In genomic region chr19:8373867-8374813, GRCh38 we compare ENCODE assay signal across 1 cellular context.
TF ChIP-seq lines count a peak whose summit lies in the region.

No MANE protein-coding gene starts in this region.

TF ChIP-seq in HepG2, 621 proteins besides CTCF, POLR2A, EP300 and RAD21 (continued from another document and continues in another):
- TF ChIP-seq, protein P1, sequence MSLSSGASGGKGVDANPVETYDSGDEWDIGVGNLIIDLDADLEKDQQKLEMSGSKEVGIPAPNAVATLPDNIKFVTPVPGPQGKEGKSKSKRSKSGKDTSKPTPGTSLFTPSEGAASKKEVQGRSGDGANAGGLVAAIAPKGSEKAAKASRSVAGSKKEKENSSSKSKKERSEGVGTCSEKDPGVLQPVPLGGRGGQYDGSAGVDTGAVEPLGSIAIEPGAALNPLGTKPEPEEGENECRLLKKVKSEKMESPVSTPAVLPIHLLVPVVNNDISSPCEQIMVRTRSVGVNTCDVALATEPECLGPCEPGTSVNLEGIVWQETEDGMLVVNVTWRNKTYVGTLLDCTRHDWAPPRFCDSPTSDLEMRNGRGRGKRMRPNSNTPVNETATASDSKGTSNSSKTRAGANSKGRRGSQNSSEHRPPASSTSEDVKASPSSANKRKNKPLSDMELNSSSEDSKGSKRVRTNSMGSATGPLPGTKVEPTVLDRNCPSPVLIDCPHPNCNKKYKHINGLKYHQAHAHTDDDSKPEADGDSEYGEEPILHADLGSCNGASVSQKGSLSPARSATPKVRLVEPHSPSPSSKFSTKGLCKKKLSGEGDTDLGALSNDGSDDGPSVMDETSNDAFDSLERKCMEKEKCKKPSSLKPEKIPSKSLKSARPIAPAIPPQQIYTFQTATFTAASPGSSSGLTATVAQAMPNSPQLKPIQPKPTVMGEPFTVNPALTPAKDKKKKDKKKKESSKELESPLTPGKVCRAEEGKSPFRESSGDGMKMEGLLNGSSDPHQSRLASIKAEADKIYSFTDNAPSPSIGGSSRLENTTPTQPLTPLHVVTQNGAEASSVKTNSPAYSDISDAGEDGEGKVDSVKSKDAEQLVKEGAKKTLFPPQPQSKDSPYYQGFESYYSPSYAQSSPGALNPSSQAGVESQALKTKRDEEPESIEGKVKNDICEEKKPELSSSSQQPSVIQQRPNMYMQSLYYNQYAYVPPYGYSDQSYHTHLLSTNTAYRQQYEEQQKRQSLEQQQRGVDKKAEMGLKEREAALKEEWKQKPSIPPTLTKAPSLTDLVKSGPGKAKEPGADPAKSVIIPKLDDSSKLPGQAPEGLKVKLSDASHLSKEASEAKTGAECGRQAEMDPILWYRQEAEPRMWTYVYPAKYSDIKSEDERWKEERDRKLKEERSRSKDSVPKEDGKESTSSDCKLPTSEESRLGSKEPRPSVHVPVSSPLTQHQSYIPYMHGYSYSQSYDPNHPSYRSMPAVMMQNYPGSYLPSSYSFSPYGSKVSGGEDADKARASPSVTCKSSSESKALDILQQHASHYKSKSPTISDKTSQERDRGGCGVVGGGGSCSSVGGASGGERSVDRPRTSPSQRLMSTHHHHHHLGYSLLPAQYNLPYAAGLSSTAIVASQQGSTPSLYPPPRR (CRISPR knock-in tag; IDR thresholded peaks at IDR 0.05; ENCODE audit: borderline replicate concordance) = peak; percentile 91
- TF ChIP-seq ZNF205 (CRISPR knock-in tag; IDR thresholded peaks at IDR 0.05) = peak; percentile 72; the same call in 1 of the 2 replicates
- no peak for TF ChIP-seq ZSCAN12 (CRISPR knock-in tag; IDR thresholded peaks at IDR 0.05)
- TF ChIP-seq, protein P2, sequence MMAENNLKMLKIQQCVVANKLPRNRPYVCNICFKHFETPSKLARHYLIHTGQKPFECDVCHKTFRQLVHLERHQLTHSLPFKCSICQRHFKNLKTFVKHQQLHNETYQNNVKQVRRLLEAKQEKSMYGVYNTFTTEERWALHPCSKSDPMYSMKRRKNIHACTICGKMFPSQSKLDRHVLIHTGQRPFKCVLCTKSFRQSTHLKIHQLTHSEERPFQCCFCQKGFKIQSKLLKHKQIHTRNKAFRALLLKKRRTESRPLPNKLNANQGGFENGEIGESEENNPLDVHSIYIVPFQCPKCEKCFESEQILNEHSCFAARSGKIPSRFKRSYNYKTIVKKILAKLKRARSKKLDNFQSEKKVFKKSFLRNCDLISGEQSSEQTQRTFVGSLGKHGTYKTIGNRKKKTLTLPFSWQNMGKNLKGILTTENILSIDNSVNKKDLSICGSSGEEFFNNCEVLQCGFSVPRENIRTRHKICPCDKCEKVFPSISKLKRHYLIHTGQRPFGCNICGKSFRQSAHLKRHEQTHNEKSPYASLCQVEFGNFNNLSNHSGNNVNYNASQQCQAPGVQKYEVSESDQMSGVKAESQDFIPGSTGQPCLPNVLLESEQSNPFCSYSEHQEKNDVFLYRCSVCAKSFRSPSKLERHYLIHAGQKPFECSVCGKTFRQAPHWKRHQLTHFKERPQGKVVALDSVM (CRISPR knock-in tag; IDR thresholded peaks at IDR 0.05) = peak; percentile 97
- no peak for TF ChIP-seq SRF (IDR thresholded peaks at IDR 0.05; ENCODE audit: low read depth, low read length)
- TF ChIP-seq KAT7 (CRISPR knock-in tag; IDR thresholded peaks at IDR 0.05; ENCODE audit: borderline replicate concordance) = peak; percentile 71; the same call in 1 of the 2 replicates
- TF ChIP-seq ZNF317 (CRISPR knock-in tag; IDR thresholded peaks at IDR 0.05) = 0 out of 2 replicates have a peak, but pooled peaks have one; percentile 20
- peak; percentile 87 for TF ChIP-seq ERF (CRISPR knock-in tag; IDR thresholded peaks at IDR 0.05)
- TF ChIP-seq LCORL (IDR thresholded peaks at IDR 0.05) = no peak
- TF ChIP-seq LCORL (CRISPR knock-in tag; IDR thresholded peaks at IDR 0.05) = peak; percentile 93
- no peak for TF ChIP-seq ZNF275 (CRISPR knock-in tag; IDR thresholded peaks at IDR 0.05; ENCODE audit: borderline replicate concordance)
- peak; percentile 89 for TF ChIP-seq ZNF264 (CRISPR knock-in tag; IDR thresholded peaks at IDR 0.05)
- no peak for TF ChIP-seq SRSF1 (optimal IDR thresholded peaks at IDR 0.05; ENCODE audit: low read depth, low read length)
- 0 out of 2 replicates have a peak, but pooled peaks have one; percentile 56 for TF ChIP-seq ZNF224 (CRISPR knock-in tag; IDR thresholded peaks at IDR 0.05)
- peak; percentile 67; the same call in 1 of the 2 replicates for TF ChIP-seq ZNF331 (CRISPR knock-in tag; IDR thresholded peaks at IDR 0.05)
- peak; percentile 38; the same call in 1 of the 2 replicates for TF ChIP-seq DMAP1 (CRISPR knock-in tag; IDR thresholded peaks at IDR 0.05)
- 0 out of 2 replicates have a peak, but pooled peaks have one; percentile 42 for TF ChIP-seq ZSCAN29 (CRISPR knock-in tag; conservative IDR thresholded peaks at IDR 0.05)
- TF ChIP-seq NONO (IDR thresholded peaks at IDR 0.05) = no peak
- peak; percentile 30; the same call in 1 of the 2 replicates for TF ChIP-seq NONO (CRISPR knock-in tag; conservative IDR thresholded peaks at IDR 0.05)
- TF ChIP-seq, protein P3, sequence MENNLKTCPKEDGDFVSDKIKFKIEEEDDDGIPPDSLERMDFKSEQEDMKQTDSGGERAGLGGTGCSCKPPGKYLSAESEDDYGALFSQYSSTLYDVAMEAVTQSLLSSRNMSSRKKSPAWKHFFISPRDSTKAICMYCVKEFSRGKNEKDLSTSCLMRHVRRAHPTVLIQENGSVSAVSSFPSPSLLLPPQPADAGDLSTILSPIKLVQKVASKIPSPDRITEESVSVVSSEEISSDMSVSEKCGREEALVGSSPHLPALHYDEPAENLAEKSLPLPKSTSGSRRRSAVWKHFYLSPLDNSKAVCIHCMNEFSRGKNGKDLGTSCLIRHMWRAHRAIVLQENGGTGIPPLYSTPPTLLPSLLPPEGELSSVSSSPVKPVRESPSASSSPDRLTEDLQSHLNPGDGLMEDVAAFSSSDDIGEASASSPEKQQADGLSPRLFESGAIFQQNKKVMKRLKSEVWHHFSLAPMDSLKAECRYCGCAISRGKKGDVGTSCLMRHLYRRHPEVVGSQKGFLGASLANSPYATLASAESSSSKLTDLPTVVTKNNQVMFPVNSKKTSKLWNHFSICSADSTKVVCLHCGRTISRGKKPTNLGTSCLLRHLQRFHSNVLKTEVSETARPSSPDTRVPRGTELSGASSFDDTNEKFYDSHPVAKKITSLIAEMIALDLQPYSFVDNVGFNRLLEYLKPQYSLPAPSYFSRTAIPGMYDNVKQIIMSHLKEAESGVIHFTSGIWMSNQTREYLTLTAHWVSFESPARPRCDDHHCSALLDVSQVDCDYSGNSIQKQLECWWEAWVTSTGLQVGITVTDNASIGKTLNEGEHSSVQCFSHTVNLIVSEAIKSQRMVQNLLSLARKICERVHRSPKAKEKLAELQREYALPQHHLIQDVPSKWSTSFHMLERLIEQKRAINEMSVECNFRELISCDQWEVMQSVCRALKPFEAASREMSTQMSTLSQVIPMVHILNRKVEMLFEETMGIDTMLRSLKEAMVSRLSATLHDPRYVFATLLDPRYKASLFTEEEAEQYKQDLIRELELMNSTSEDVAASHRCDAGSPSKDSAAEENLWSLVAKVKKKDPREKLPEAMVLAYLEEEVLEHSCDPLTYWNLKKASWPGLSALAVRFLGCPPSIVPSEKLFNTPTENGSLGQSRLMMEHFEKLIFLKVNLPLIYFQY (CRISPR knock-in tag; IDR thresholded peaks at IDR 0.05; ENCODE audit: borderline replicate concordance) = peak; percentile 52; the same call in 1 of the 2 replicates
- TF ChIP-seq, protein P4, sequence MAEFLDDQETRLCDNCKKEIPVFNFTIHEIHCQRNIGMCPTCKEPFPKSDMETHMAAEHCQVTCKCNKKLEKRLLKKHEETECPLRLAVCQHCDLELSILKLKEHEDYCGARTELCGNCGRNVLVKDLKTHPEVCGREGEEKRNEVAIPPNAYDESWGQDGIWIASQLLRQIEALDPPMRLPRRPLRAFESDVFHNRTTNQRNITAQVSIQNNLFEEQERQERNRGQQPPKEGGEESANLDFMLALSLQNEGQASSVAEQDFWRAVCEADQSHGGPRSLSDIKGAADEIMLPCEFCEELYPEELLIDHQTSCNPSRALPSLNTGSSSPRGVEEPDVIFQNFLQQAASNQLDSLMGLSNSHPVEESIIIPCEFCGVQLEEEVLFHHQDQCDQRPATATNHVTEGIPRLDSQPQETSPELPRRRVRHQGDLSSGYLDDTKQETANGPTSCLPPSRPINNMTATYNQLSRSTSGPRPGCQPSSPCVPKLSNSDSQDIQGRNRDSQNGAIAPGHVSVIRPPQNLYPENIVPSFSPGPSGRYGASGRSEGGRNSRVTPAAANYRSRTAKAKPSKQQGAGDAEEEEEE (CRISPR knock-in tag; IDR thresholded peaks at IDR 0.05; ENCODE audit: borderline replicate concordance) = no peak; the same call in 1 of the 2 replicates
- TF ChIP-seq ZNF879 (CRISPR knock-in tag; IDR thresholded peaks at IDR 0.05) = 0 out of 2 replicates have a peak, but pooled peaks have one; percentile 42
- TF ChIP-seq, protein P5, sequence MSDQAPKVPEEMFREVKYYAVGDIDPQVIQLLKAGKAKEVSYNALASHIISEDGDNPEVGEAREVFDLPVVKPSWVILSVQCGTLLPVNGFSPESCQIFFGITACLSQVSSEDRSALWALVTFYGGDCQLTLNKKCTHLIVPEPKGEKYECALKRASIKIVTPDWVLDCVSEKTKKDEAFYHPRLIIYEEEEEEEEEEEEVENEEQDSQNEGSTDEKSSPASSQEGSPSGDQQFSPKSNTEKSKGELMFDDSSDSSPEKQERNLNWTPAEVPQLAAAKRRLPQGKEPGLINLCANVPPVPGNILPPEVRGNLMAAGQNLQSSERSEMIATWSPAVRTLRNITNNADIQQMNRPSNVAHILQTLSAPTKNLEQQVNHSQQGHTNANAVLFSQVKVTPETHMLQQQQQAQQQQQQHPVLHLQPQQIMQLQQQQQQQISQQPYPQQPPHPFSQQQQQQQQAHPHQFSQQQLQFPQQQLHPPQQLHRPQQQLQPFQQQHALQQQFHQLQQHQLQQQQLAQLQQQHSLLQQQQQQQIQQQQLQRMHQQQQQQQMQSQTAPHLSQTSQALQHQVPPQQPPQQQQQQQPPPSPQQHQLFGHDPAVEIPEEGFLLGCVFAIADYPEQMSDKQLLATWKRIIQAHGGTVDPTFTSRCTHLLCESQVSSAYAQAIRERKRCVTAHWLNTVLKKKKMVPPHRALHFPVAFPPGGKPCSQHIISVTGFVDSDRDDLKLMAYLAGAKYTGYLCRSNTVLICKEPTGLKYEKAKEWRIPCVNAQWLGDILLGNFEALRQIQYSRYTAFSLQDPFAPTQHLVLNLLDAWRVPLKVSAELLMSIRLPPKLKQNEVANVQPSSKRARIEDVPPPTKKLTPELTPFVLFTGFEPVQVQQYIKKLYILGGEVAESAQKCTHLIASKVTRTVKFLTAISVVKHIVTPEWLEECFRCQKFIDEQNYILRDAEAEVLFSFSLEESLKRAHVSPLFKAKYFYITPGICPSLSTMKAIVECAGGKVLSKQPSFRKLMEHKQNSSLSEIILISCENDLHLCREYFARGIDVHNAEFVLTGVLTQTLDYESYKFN (CRISPR knock-in tag; conservative IDR thresholded peaks at IDR 0.05) = peak; percentile 97
- TF ChIP-seq ZZZ3 (CRISPR knock-in tag; IDR thresholded peaks at IDR 0.05; ENCODE audit: borderline replicate concordance) = peak; percentile 59; the same call in 1 of the 2 replicates
- TF ChIP-seq, protein P6, sequence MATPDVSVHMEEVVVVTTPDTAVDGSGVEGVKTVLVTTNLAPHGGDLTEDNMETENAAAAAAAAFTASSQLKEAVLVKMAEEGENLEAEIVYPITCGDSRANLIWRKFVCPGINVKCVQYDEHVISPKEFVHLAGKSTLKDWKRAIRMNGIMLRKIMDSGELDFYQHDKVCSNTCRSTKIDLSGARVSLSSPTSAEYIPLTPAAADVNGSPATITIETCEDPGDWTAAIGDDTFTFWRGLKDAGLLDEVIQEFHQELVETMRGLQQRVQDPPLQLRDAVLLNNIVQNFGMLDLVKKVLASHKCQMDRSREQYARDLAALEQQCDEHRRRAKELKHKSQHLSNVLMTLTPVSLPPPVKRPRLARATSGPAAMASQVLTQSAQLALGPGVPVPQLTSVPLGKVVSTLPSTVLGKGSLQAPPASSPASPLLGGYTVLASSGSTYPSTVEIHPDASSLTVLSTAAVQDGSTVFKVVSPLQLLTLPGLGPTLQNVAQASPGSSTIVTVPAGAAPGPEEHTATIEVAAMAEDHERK (CRISPR knock-in tag; IDR thresholded peaks at IDR 0.05; ENCODE audit: low read depth) = peak; percentile 23; the same call in 1 of the 2 replicates
- TF ChIP-seq, protein P7, sequence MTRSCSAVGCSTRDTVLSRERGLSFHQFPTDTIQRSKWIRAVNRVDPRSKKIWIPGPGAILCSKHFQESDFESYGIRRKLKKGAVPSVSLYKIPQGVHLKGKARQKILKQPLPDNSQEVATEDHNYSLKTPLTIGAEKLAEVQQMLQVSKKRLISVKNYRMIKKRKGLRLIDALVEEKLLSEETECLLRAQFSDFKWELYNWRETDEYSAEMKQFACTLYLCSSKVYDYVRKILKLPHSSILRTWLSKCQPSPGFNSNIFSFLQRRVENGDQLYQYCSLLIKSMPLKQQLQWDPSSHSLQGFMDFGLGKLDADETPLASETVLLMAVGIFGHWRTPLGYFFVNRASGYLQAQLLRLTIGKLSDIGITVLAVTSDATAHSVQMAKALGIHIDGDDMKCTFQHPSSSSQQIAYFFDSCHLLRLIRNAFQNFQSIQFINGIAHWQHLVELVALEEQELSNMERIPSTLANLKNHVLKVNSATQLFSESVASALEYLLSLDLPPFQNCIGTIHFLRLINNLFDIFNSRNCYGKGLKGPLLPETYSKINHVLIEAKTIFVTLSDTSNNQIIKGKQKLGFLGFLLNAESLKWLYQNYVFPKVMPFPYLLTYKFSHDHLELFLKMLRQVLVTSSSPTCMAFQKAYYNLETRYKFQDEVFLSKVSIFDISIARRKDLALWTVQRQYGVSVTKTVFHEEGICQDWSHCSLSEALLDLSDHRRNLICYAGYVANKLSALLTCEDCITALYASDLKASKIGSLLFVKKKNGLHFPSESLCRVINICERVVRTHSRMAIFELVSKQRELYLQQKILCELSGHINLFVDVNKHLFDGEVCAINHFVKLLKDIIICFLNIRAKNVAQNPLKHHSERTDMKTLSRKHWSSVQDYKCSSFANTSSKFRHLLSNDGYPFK (CRISPR knock-in tag; IDR thresholded peaks at IDR 0.05; ENCODE audit: borderline replicate concordance) = peak; percentile 66; the same call in 1 of the 2 replicates
- TF ChIP-seq ZNF883 (CRISPR knock-in tag; IDR thresholded peaks at IDR 0.05; ENCODE audit: not compliant biosample characterization) = peak; percentile 57
- 0 out of 2 replicates have a peak, but pooled peaks have one; percentile 69 for TF ChIP-seq ZNF850 (CRISPR knock-in tag; conservative IDR thresholded peaks at IDR 0.05)
- peak; percentile 72; the same call in 1 of the 2 replicates for TF ChIP-seq ZMAT3 (CRISPR knock-in tag; conservative IDR thresholded peaks at IDR 0.05)
- TF ChIP-seq, protein P8, sequence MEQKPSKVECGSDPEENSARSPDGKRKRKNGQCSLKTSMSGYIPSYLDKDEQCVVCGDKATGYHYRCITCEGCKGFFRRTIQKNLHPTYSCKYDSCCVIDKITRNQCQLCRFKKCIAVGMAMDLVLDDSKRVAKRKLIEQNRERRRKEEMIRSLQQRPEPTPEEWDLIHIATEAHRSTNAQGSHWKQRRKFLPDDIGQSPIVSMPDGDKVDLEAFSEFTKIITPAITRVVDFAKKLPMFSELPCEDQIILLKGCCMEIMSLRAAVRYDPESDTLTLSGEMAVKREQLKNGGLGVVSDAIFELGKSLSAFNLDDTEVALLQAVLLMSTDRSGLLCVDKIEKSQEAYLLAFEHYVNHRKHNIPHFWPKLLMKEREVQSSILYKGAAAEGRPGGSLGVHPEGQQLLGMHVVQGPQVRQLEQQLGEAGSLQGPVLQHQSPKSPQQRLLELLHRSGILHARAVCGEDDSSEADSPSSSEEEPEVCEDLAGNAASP (CRISPR knock-in tag; IDR thresholded peaks at IDR 0.05; ENCODE audit: borderline replicate concordance) = peak; percentile 100
